23 cellular contexts compared by ENCODE assay signal in the genomic region with DNA sequence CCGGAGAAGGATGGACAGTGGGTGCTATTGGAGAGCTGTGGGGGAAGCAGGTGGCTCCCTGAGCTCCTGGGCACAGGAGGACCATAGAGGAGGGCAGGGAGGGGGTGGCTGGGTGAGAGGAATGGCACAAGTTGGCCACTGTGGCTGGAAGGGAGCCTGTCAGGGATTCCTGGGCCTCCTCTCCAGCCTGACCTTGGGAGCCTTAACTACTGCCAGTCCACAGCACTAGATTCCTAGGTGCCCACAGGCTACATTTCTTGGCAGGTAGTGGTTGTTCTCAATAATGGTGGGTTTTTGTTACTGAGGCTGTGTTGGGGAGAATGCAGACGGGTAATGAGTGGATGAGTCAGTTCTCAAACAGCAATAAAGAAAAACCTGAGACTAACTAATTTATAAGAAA. TPM values are rescaled to one million over a fixed set of nuclear protein-coding genes. Genes with fewer than 3 reads are reported as not detected.
DNase-seq lines count a peak whose midpoint lies in the region; ATAC-seq and TF ChIP-seq lines count a peak whose summit lies in the region.
"Had no signal": no experiment of that assay in that cellular context is flagged by ENCODE, and none has a peak within 500 bp of the region (broad histone marks: within the 10 kb centered on the region; RNA-seq: fewer than 3 reads in every experiment).

No MANE protein-coding gene starts in this region.

- no peaks in the 10 kb centered on the region for H3K36me3 Mint-ChIP-seq in activated T-cell treated with anti-CD3 and anti-CD28 coated beads, Interleukin-2, amount 50 U/mL, for 24 hours (ENCODE audit: low read depth)

- intact Hi-C loops in Right ventricle myocardium inferior (cut with DNase I), result no loop called here

- peaks cover 0 to 6% of the 10 kb centered on the region in 2 donors for H3K4me1 ChIP-seq in right atrium auricular region
- H3K4me1 ChIP-seq: BLaER1, HAP-1, Peyer's patch had no signal

- no peaks in the 10 kb centered on the region for H3K27me3 ChIP-seq in right atrium auricular region
- H3K27me3 ChIP-seq: BLaER1, Peyer's patch had no signal

- ATAC-seq in Right ventricle myocardium inferior, result peak; percentile 60
- ATAC-seq in HG02623 (IDR thresholded peaks at IDR 0.05; ENCODE audit: unreplicated experiment), result no peak
- ATAC-seq: GM12878 had no signal

- H3K4me3 Mint-ChIP-seq in activated T-cell treated with anti-CD3 and anti-CD28 coated beads, Interleukin-2, amount 50 U/mL, for 24 hours, result no peak overlapping the region
- H3K4me3 Mint-ChIP-seq: CD4-positive, alpha-beta memory T cell had no signal

- H3K4me3 ChIP-seq in right atrium auricular region, result no peak overlapping the region
- no peak overlapping the region for H3K4me3 ChIP-seq in astrocyte of the spinal cord (ENCODE audit: low read depth, low read length)
- H3K4me3 ChIP-seq: BLaER1, GM12878, GM23248, HAP-1, Peyer's patch had no signal

- no peak for DNase-seq in Right ventricle myocardium inferior (ENCODE audit: missing footprints)
- DNase-seq in right atrium auricular region (ENCODE audit: low spot score), result no peak
- DNase-seq in M059J (ENCODE audit: low read depth), result peak; percentile 68
- DNase-seq in astrocyte of the spinal cord (ENCODE audit: low read depth, low spot score), result peak; percentile 45
- DNase-seq in renal cortical epithelial cell (ENCODE audit: low read depth), result peak; percentile 92
- DNase-seq in GM13977 (ENCODE audit: low spot score), result no peak
- no peak for DNase-seq in activated T-cell treated with anti-CD3 and anti-CD28 coated beads, Interleukin-2, amount 50 U/mL, for 24 hours
- DNase-seq: 8988T; CD4-positive, alpha-beta memory T cell; DMS153; EL; GM23248; NCI-H1694 treated with DMSO at 0.1 percent for 48 hours; NCI-H2107; NCI-H510A treated with DMSO at 0.1 percent for 48 hours; NCI-H82; Peyer's patch; SHP77; SK-N-SH had no signal

- H3K4me1 Mint-ChIP-seq in activated T-cell treated with anti-CD3 and anti-CD28 coated beads, Interleukin-2, amount 50 U/mL, for 24 hours (ENCODE audit: low read depth), result no peaks in the 10 kb centered on the region

- in situ Hi-C loops in astrocyte of the spinal cord (cut with HindIII; ENCODE audit: low sequenced_read_pairs) (no loop called here), GM13977 (cut with MboI; ENCODE audit: low pct_unique_long_range_greater_than_20kb, low sequenced_read_pairs, unreplicated experiment) (no loop called here)

- no peak for TF ChIP-seq CTCF in right atrium auricular region (IDR thresholded peaks at IDR 0.05)
- no peak for TF ChIP-seq CTCF in astrocyte of the spinal cord (IDR thresholded peaks at IDR 0.05; ENCODE audit: low read depth, low read length)
- no peak for TF ChIP-seq CTCF in GM13977 (IDR thresholded peaks at IDR 0.05; ENCODE audit: extremely low read depth, insufficient read depth, missing control alignments)

- no peaks in the 10 kb centered on the region for H3K27me3 Mint-ChIP-seq in activated T-cell treated with anti-CD3 and anti-CD28 coated beads, Interleukin-2, amount 50 U/mL, for 24 hours

- no peaks in the 10 kb centered on the region for H3K9me3 Mint-ChIP-seq in activated T-cell treated with anti-CD3 and anti-CD28 coated beads, Interleukin-2, amount 50 U/mL, for 24 hours
- H3K9me3 Mint-ChIP-seq: CD4-positive, alpha-beta memory T cell had no signal

- no peaks in the 10 kb centered on the region for H3K36me3 ChIP-seq in right atrium auricular region
- H3K36me3 ChIP-seq: BLaER1, HAP-1, Peyer's patch had no signal

- H3K27ac Mint-ChIP-seq in activated T-cell treated with anti-CD3 and anti-CD28 coated beads, Interleukin-2, amount 50 U/mL, for 24 hours, result no peak overlapping the region

- no peaks in the 10 kb centered on the region for H3K9me3 ChIP-seq in right atrium auricular region
- H3K9me3 ChIP-seq: BLaER1, HAP-1, Peyer's patch, SK-N-SH had no signal

- H3K27ac ChIP-seq in right atrium auricular region, result no peak overlapping the region
- H3K27ac ChIP-seq: BLaER1, GM23248, Peyer's patch had no signal

RNA-seq across cellular contexts. Expression of a gene that starts 26.0 kb away (rescaled TPM):
- 26.3 TPM for total RNA-seq in Right ventricle myocardium inferior
- total RNA-seq in right atrium auricular region, result 10 to 100 TPM; 11.4 to 11.5 TPM
- 0.49 and 1.7 TPM in 2 replicates for total RNA-seq in M059J (2014; rRNA removed; shearing (Covaris generic))
- 7.5 and 26.9 TPM in 2 replicates for total RNA-seq in renal cortical epithelial cell
- total RNA-seq: GM12878, GM23248 had no signal

RNA-seq across cellular contexts. Expression of a gene that starts 37.8 kb away (rescaled TPM):
- total RNA-seq in Right ventricle myocardium inferior, result 57.2 TPM
- 10 to 100 TPM; 48.4 to 57.1 TPM for total RNA-seq in right atrium auricular region
- 38.4 and 45.6 TPM in 2 replicates for total RNA-seq in M059J (2014; rRNA removed; shearing (Covaris generic))
- 33.7 and 70.3 TPM in 2 replicates for total RNA-seq in renal cortical epithelial cell

Comparison
In these comparisons a context has a peak if more than half of its experiments do, and no peak if none do; other contexts are left out.
1. DNase-seq: peak in M059J (single experiment), astrocyte of the spinal cord (single experiment) and renal cortical epithelial cell (single experiment); none in Right ventricle myocardium inferior (single experiment), right atrium auricular region (single experiment), GM13977 (single experiment) and activated T-cell treated with anti-CD3 and anti-CD28 coated beads, Interleukin-2, amount 50 U/mL, for 24 hours (single experiment).